ENCODE assay signal across 19 cellular contexts in the genomic region with DNA sequence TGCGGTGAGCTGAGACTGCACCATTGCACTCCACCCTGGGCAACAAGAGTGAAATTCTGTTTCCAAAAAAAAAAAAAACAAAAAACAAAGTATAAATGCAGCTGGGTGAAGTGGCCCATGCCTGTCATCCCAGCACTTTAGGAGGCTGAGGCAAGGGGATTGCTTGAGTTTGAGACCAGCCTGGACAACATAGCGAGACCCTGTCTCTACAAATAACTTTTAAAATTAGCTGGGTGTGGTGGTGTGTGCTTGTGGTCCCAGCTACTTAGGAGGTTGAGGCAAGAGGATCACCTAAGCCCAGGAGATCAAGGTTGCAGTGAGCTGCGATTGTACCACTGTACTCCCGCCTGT. TPM values are rescaled to one million over a fixed set of nuclear protein-coding genes. Genes with fewer than 3 reads are reported as not detected.
DNase-seq lines count a peak whose midpoint lies in the region; ATAC-seq, FAIRE-seq and TF ChIP-seq lines count a peak whose summit lies in the region.
"Had no signal": no experiment of that assay in that cellular context is flagged by ENCODE, and none has a peak within 500 bp of the region (broad histone marks: within the 10 kb centered on the region; RNA-seq: fewer than 3 reads in every experiment).

No MANE protein-coding gene starts in this region.

- TF ChIP-seq EP300 in HepG2 (IDR thresholded peaks at IDR 0.05; ENCODE audit: low read depth in 2 of 2, low read length in 2 of 2): no peak
- no peak for TF ChIP-seq EP300 in HepG2 (CRISPR knock-in tag; IDR thresholded peaks at IDR 0.05; ENCODE audit: borderline replicate concordance)

- TF ChIP-seq POLR2A in HepG2 (IDR thresholded peaks at IDR 0.05; ENCODE audit: insufficient read depth in 1 of 2, low read depth in 2 of 2, low read length in 2 of 2): no peak
- no peak for TF ChIP-seq POLR2A in right lobe of liver (IDR thresholded peaks at IDR 0.05)
- TF ChIP-seq POLR2A in gastrocnemius medialis (IDR thresholded peaks at IDR 0.05): no peak

- no peaks in the 10 kb centered on the region for H3K9me3 Mint-ChIP-seq in activated naive CD8-positive, alpha-beta T cell treated with anti-CD3 and anti-CD28 coated beads, Interleukin-2, amount 10 ng/mL, durations not matched to agents 7 days and 5 days
- H3K9me3 Mint-ChIP-seq: CD4-positive, alpha-beta memory T cell had no signal

- no peaks in the 10 kb centered on the region for H3K27me3 Mint-ChIP-seq in activated naive CD8-positive, alpha-beta T cell treated with anti-CD3 and anti-CD28 coated beads, Interleukin-2, amount 10 ng/mL, durations not matched to agents 7 days and 5 days
- H3K27me3 Mint-ChIP-seq: CD4-positive, alpha-beta memory T cell had no signal

- no peak overlapping the region for H2AFZ ChIP-seq in HepG2 (ENCODE audit: low read length)
- H2AFZ ChIP-seq: GM23248 had no signal

- H3K4me2 ChIP-seq in HepG2 (ENCODE audit: low read depth, low read length): peak overlapping the region; percentile 69

- BruUV-seq in HepG2 (replicated peaks; lab: Mats Ljungman, UMichigan): no TSS peak

- POLR2A ChIA-PET in HepG2 (lab: Yijun Ruan, JAX): interaction anchor here (0.6 to 5.8 kb wide), 8 partner anchors 11 to 119 kb away, joined by 3 to 41 read pairs (median 10); a partner anchor contains a TSS
- POLR2A ChIA-PET in activated naive CD8-positive, alpha-beta T cell treated with anti-CD3 and anti-CD28 coated beads, Interleukin-2, amount 10 ng/mL, durations not matched to agents 7 days and 5 days (lab: Charles Lee): interaction anchor here (1.5 kb wide), 2 partner anchors 94 to 119 kb away, joined by 3 to 5 read pairs; a partner anchor contains a TSS

- H3K4me3 Mint-ChIP-seq in activated naive CD8-positive, alpha-beta T cell treated with anti-CD3 and anti-CD28 coated beads, Interleukin-2, amount 10 ng/mL, durations not matched to agents 7 days and 5 days: no peak overlapping the region
- H3K4me3 Mint-ChIP-seq: CD4-positive, alpha-beta memory T cell had no signal

- CTCF ChIA-PET in HepG2 (lab: Yijun Ruan, JAX; ENCODE audit: low intra/inter-chr PET ratio, low total read pairs): no interaction called here

- H3K27ac ChIP-seq in HepG2 (ENCODE audit: extremely low read length, insufficient read depth, low read length) (peak overlapping the region; percentile 16), right lobe of liver (no peak overlapping the region), gastrocnemius medialis (peak overlapping the region in 3 of 4 donors; percentile 67 to 73 (median 69))
- H3K27ac ChIP-seq: GM23248 had no signal

- TF ChIP-seq RAD21 in HepG2 (CRISPR knock-in tag; IDR thresholded peaks at IDR 0.05): no peak

- H3K9ac ChIP-seq in HepG2 (ENCODE audit: insufficient read depth, low read depth, low read length): no peak overlapping the region
- H3K9ac ChIP-seq: GM23248 had no signal

- H3K27me3 ChIP-seq in HepG2 (ENCODE audit: control insufficient read depth in 1 of 2, insufficient read depth in 2 of 2, low read length in 2 of 2) (peaks cover 0 to 2% of the 10 kb centered on the region in 2 experiments; a peak in 1 of 5 replicates), right lobe of liver (no peaks in the 10 kb centered on the region), gastrocnemius medialis (no peaks in the 10 kb centered on the region)

- DNase-seq in HepG2 (ENCODE audit: low spot score): no peak
- no peak for DNase-seq in right lobe of liver
- DNase-seq in activated naive CD8-positive, alpha-beta T cell treated with anti-CD3 and anti-CD28 coated beads, Interleukin-2, amount 10 ng/mL, durations not matched to agents 7 days and 5 days: no peak
- no peak for DNase-seq in gastrocnemius medialis
- no peak for DNase-seq in NCI-H748 (lab: John Stamatoyannopoulos, UW; ENCODE audit: unreplicated experiment)
- DNase-seq in globus pallidus (ENCODE audit: low spot score): no peak
- DNase-seq: C1 segment of cervical spinal cord; Calu3; CD4-positive, alpha-beta memory T cell; COR-L47; DMS53; DMS79 treated with DMSO at 0.1 percent for 48 hours; GF-D8; GM23248; H7; HCEC 1CT had no signal

- in situ Hi-C loops in HepG2 (cut with HindIII; ENCODE audit: extremely low pct_ligation_motif_present, low pct_unique_long_range_greater_than_20kb): no loop called here
- in situ Hi-C loops in gastrocnemius medialis (cut with MboI; ENCODE audit: low sequenced_read_pairs in 4 of 4): loop anchor here in 2 of 4 donors (25.0 kb wide), 2 partner anchors 139 to 839 kb away; a partner anchor contains a TSS

- H4K20me1 ChIP-seq in HepG2 (ENCODE audit: insufficient read depth, low read length): no peaks in the 10 kb centered on the region

- ATAC-seq in HepG2 (peak; percentile 5; the same call in 1 of the 3 replicates), right lobe of liver (no peak), gastrocnemius medialis (no peak)
- ATAC-seq in activated naive CD8-positive, alpha-beta T cell treated with anti-CD3 and anti-CD28 coated beads, Interleukin-2, amount 10 ng/mL, durations not matched to agents 7 days and 5 days (ENCODE audit: low read depth): no peak

- H3K36me3 ChIP-seq in HepG2 (replicated peaks in 1 of 2; ENCODE audit: control insufficient read depth in 1 of 2, insufficient read depth in 2 of 2, low read length in 2 of 2): no peaks in the 10 kb centered on the region
- no peaks in the 10 kb centered on the region for H3K36me3 ChIP-seq in right lobe of liver
- no peaks in the 10 kb centered on the region for H3K36me3 ChIP-seq in gastrocnemius medialis

- H3K36me3 Mint-ChIP-seq in activated naive CD8-positive, alpha-beta T cell treated with anti-CD3 and anti-CD28 coated beads, Interleukin-2, amount 10 ng/mL, durations not matched to agents 7 days and 5 days: peaks cover 2% of the 10 kb centered on the region
- H3K36me3 Mint-ChIP-seq: CD4-positive, alpha-beta memory T cell had no signal

- no peaks in the 10 kb centered on the region for H3K79me2 ChIP-seq in HepG2 (ENCODE audit: insufficient read depth, low read length)

- intact Hi-C loops in HepG2 (cut with micrococcal nuclease; ENCODE audit: unreplicated experiment) (no loop called here), right lobe of liver (cut with DNase I) (no loop called here), gastrocnemius medialis (cut with DNase I; ENCODE audit: low total_unique reads) (no loop called here)

- WGBS in HepG2 (ENCODE audit: low lambda C conversion rate): 22% methylated on average over 4 of the region's 4 CpGs
- WGBS in right lobe of liver (ENCODE audit: insufficient coverage, low coverage, low lambda C conversion rate, missing lambda C conversion rate): 74% methylated on average over 3 of the region's 4 CpGs

- FAIRE-seq in HepG2 (lab: Jason Lieb, UNC): no peak
- FAIRE-seq: GM12891, GM18507, H1 had no signal

- peaks cover 51% of the 10 kb centered on the region for H3K4me1 ChIP-seq in HepG2 (ENCODE audit: insufficient read depth, low read length)
- no peaks in the 10 kb centered on the region for H3K4me1 ChIP-seq in right lobe of liver
- H3K4me1 ChIP-seq in gastrocnemius medialis: peaks cover 5 to 12% of the 10 kb centered on the region in 2 donors

- peak overlapping the region in 2 of 3 experiments; percentile 19 to 43; a peak in 2 of 6 replicates for H3K4me3 ChIP-seq in HepG2 (replicated peaks in 1 of 3; ENCODE audit: insufficient read depth in 1 of 3, low read depth in 2 of 3, low read length in 3 of 3)
- no peak overlapping the region for H3K4me3 ChIP-seq in right lobe of liver
- H3K4me3 ChIP-seq in gastrocnemius medialis: no peak overlapping the region
- H3K4me3 ChIP-seq: GM23248 had no signal

- peaks cover 17% of the 10 kb centered on the region for H3K4me1 Mint-ChIP-seq in activated naive CD8-positive, alpha-beta T cell treated with anti-CD3 and anti-CD28 coated beads, Interleukin-2, amount 10 ng/mL, durations not matched to agents 7 days and 5 days
- H3K4me1 Mint-ChIP-seq: CD4-positive, alpha-beta memory T cell had no signal

- TF ChIP-seq CTCF in HepG2 (CRISPR knock-in tag; IDR thresholded peaks at IDR 0.05) (no peak), right lobe of liver (IDR thresholded peaks at IDR 0.05) (no peak), gastrocnemius medialis (IDR thresholded peaks at IDR 0.05 in 4 of 5, conservative IDR thresholded peaks at IDR 0.05 in 1 of 5) (no peak)

- peak overlapping the region; percentile 48 for H3K27ac Mint-ChIP-seq in activated naive CD8-positive, alpha-beta T cell treated with anti-CD3 and anti-CD28 coated beads, Interleukin-2, amount 10 ng/mL, durations not matched to agents 7 days and 5 days
- H3K27ac Mint-ChIP-seq: CD4-positive, alpha-beta memory T cell had no signal

- no peaks in the 10 kb centered on the region for H3K9me3 ChIP-seq in HepG2 (ENCODE audit: low read length)
- H3K9me3 ChIP-seq in right lobe of liver: no peaks in the 10 kb centered on the region
- H3K9me3 ChIP-seq in gastrocnemius medialis: no peaks in the 10 kb centered on the region

RNA-seq across cellular contexts. Expression of a gene that starts 10.1 kb away (rescaled TPM):
- total RNA-seq in HepG2 (2016; rRNA removed; fragmentation: Illumina TruSeq; extraction: Trizol): 29.2 and 31.3 TPM in 2 replicates
- total RNA-seq in HepG2 (2016; cell fraction: cytosol; rRNA removed; fragmentation: Illumina TruSeq; extraction: Trizol; ENCODE audit: low read depth): 10.9 and 11.8 TPM in 2 replicates
- total RNA-seq in HepG2 (2016; cell fraction: insoluble cytoplasmic fraction; rRNA removed; fragmentation: Illumina TruSeq; extraction: Trizol): 28.3 and 29.6 TPM in 2 replicates
- 18.1 and 22.6 TPM in 2 replicates for total RNA-seq in HepG2 (2016; cell fraction: membrane; rRNA removed; fragmentation: Illumina TruSeq; extraction: Trizol)
- total RNA-seq in HepG2 (2016; cell fraction: nucleus; rRNA removed; fragmentation: Illumina TruSeq; extraction: Trizol): 23.9 and 30.7 TPM in 2 replicates
- polyA plus RNA-seq in HepG2 (2011; rRNA removed): 34.6 and 37.0 TPM in 2 replicates
- 23.2 and 23.7 TPM in 2 replicates for polyA plus RNA-seq in HepG2 (2011; cell fraction: cytosol; rRNA removed)
- 109 and 115 TPM in 2 replicates for polyA plus RNA-seq in HepG2 (2011; cell fraction: nucleus; rRNA removed)
- polyA plus RNA-seq in HepG2 (2012): 36.9 and 43.1 TPM in 2 replicates
- polyA plus RNA-seq in HepG2 (2016; cell fraction: cytosol; fragmentation: Illumina TruSeq; extraction: Trizol; ENCODE audit: low read depth): 14.1 and 15.4 TPM in 2 replicates
- polyA plus RNA-seq in HepG2 (2016; cell fraction: insoluble cytoplasmic fraction; fragmentation: Illumina TruSeq; extraction: Trizol; ENCODE audit: low read depth): 43.9 and 44.6 TPM in 2 replicates
- polyA plus RNA-seq in HepG2 (2016; cell fraction: membrane; fragmentation: Illumina TruSeq; extraction: Trizol; ENCODE audit: low read depth): 22.4 and 26.1 TPM in 2 replicates
- 94.3 and 107 TPM in 2 replicates for polyA plus RNA-seq in HepG2 (2016; cell fraction: nucleus; fragmentation: Illumina TruSeq; extraction: Trizol; ENCODE audit: insufficient read depth, low read depth)
- 23.8 and 35.4 TPM in 2 replicates for polyA minus RNA-seq in HepG2 (2011; rRNA and poly(A)+ RNA removed; ENCODE audit: low replicate concordance)
- 7.3 and 10.4 TPM in 2 replicates for polyA minus RNA-seq in HepG2 (2011; cell fraction: cytosol; rRNA and poly(A)+ RNA removed)
- polyA minus RNA-seq in HepG2 (2011; cell fraction: nucleus; rRNA and poly(A)+ RNA removed): 17.5 and 20.7 TPM in 2 replicates
- 10 to 100 TPM; 18.8 to 52.8 (median 23.6) TPM for total RNA-seq in right lobe of liver
- total RNA-seq in activated naive CD8-positive, alpha-beta T cell treated with anti-CD3 and anti-CD28 coated beads, Interleukin-2, amount 10 ng/mL, durations not matched to agents 7 days and 5 days: 10 to 100 TPM; 82.8 to 84.8 TPM
- total RNA-seq in gastrocnemius medialis: 10 to 100 TPM; 14.9 to 24.3 (median 21.4) TPM

RNA-seq across cellular contexts. Expression of a gene that starts 12.8 kb away (rescaled TPM):
- total RNA-seq in HepG2 (2016; rRNA removed; fragmentation: Illumina TruSeq; extraction: Trizol): 1.7 and 3.0 TPM in 2 replicates
- total RNA-seq in HepG2 (2016; cell fraction: cytosol; rRNA removed; fragmentation: Illumina TruSeq; extraction: Trizol; ENCODE audit: low read depth): 3.7 and 5.0 TPM in 2 replicates
- 1.00 and 4.0 TPM in 2 replicates for total RNA-seq in HepG2 (2016; cell fraction: insoluble cytoplasmic fraction; rRNA removed; fragmentation: Illumina TruSeq; extraction: Trizol)
- 3.5 TPM in 2 replicates for total RNA-seq in HepG2 (2016; cell fraction: membrane; rRNA removed; fragmentation: Illumina TruSeq; extraction: Trizol)
- total RNA-seq in HepG2 (2016; cell fraction: nucleus; rRNA removed; fragmentation: Illumina TruSeq; extraction: Trizol): 3.8 and 7.5 TPM in 2 replicates
- polyA plus RNA-seq in HepG2 (2011; rRNA removed): 1.3 and 2.1 TPM in 2 replicates
- 0.55 and 0.67 TPM in 2 replicates for polyA plus RNA-seq in HepG2 (2011; cell fraction: cytosol; rRNA removed)
- polyA plus RNA-seq in HepG2 (2011; cell fraction: nucleus; rRNA removed): 9.0 and 9.4 TPM in 2 replicates
- 1.1 and 1.5 TPM in 2 replicates for polyA plus RNA-seq in HepG2 (2012)
- polyA plus RNA-seq in HepG2 (2016; cell fraction: cytosol; fragmentation: Illumina TruSeq; extraction: Trizol; ENCODE audit: low read depth): 2.1 and 2.2 TPM in 2 replicates
- polyA plus RNA-seq in HepG2 (2016; cell fraction: insoluble cytoplasmic fraction; fragmentation: Illumina TruSeq; extraction: Trizol; ENCODE audit: low read depth): 0.69 and 0.76 TPM in 2 replicates
- 1.4 and 1.9 TPM in 2 replicates for polyA plus RNA-seq in HepG2 (2016; cell fraction: membrane; fragmentation: Illumina TruSeq; extraction: Trizol; ENCODE audit: low read depth)
- 10.6 and 11.3 TPM in 2 replicates for polyA plus RNA-seq in HepG2 (2016; cell fraction: nucleus; fragmentation: Illumina TruSeq; extraction: Trizol; ENCODE audit: insufficient read depth, low read depth)
- 2.6 and 7.4 TPM in 2 replicates for polyA minus RNA-seq in HepG2 (2011; rRNA and poly(A)+ RNA removed; ENCODE audit: low replicate concordance)
- polyA minus RNA-seq in HepG2 (2011; cell fraction: cytosol; rRNA and poly(A)+ RNA removed): 0.26 and 0.69 TPM in 2 replicates
- polyA minus RNA-seq in HepG2 (2011; cell fraction: nucleus; rRNA and poly(A)+ RNA removed): 9.0 and 11.2 TPM in 2 replicates
- total RNA-seq in right lobe of liver: 1 to 10 TPM in 4 of 6 experiments, under 1 TPM in 2; 0.61 to 4.5 (median 2.6) TPM
- 1 to 10 TPM; 3.1 to 3.5 TPM for total RNA-seq in activated naive CD8-positive, alpha-beta T cell treated with anti-CD3 and anti-CD28 coated beads, Interleukin-2, amount 10 ng/mL, durations not matched to agents 7 days and 5 days
- total RNA-seq in gastrocnemius medialis: under 1 TPM in 2 of 4 donors, not detected in 2; 0.13 to 0.36 TPM
- polyA plus RNA-seq: CD4-positive, alpha-beta memory T cell had no signal

RNA-seq across cellular contexts. Expression of a gene that starts 38.2 kb away (rescaled TPM):
- total RNA-seq in HepG2 (2016; rRNA removed; fragmentation: Illumina TruSeq; extraction: Trizol) (58.8 and 69.7 TPM in 2 replicates), right lobe of liver (100 to 1,000 TPM in 3 of 6 experiments, 10 to 100 TPM in 3; 54.6 to 219 (median 86.9) TPM), gastrocnemius medialis (1 to 10 TPM; 1.5 to 6.8 (median 5.4) TPM)
- 12.1 and 14.2 TPM in 2 replicates for total RNA-seq in HepG2 (2016; cell fraction: cytosol; rRNA removed; fragmentation: Illumina TruSeq; extraction: Trizol; ENCODE audit: low read depth)
- total RNA-seq in HepG2 (2016; cell fraction: insoluble cytoplasmic fraction; rRNA removed; fragmentation: Illumina TruSeq; extraction: Trizol): 53.9 and 70.3 TPM in 2 replicates
- 26.6 and 27.7 TPM in 2 replicates for total RNA-seq in HepG2 (2016; cell fraction: membrane; rRNA removed; fragmentation: Illumina TruSeq; extraction: Trizol)
- 36.3 and 39.5 TPM in 2 replicates for total RNA-seq in HepG2 (2016; cell fraction: nucleus; rRNA removed; fragmentation: Illumina TruSeq; extraction: Trizol)
- polyA plus RNA-seq in HepG2 (2011; rRNA removed): 32.9 and 40.9 TPM in 2 replicates
- polyA plus RNA-seq in HepG2 (2011; cell fraction: cytosol; rRNA removed): 29.8 and 45.1 TPM in 2 replicates
- 63.4 and 68.4 TPM in 2 replicates for polyA plus RNA-seq in HepG2 (2011; cell fraction: nucleus; rRNA removed)
- polyA plus RNA-seq in HepG2 (2012): 14.8 and 17.8 TPM in 2 replicates
- 10.6 and 11.9 TPM in 2 replicates for polyA plus RNA-seq in HepG2 (2016; cell fraction: cytosol; fragmentation: Illumina TruSeq; extraction: Trizol; ENCODE audit: low read depth)
- 43.4 and 50.5 TPM in 2 replicates for polyA plus RNA-seq in HepG2 (2016; cell fraction: insoluble cytoplasmic fraction; fragmentation: Illumina TruSeq; extraction: Trizol; ENCODE audit: low read depth)
- polyA plus RNA-seq in HepG2 (2016; cell fraction: membrane; fragmentation: Illumina TruSeq; extraction: Trizol; ENCODE audit: low read depth): 18.0 and 19.2 TPM in 2 replicates
- polyA plus RNA-seq in HepG2 (2016; cell fraction: nucleus; fragmentation: Illumina TruSeq; extraction: Trizol; ENCODE audit: insufficient read depth, low read depth): 69.7 and 71.0 TPM in 2 replicates
- 11.6 and 56.6 TPM in 2 replicates for polyA minus RNA-seq in HepG2 (2011; rRNA and poly(A)+ RNA removed; ENCODE audit: low replicate concordance)
- 19.8 and 20.1 TPM in 2 replicates for polyA minus RNA-seq in HepG2 (2011; cell fraction: cytosol; rRNA and poly(A)+ RNA removed)
- polyA minus RNA-seq in HepG2 (2011; cell fraction: nucleus; rRNA and poly(A)+ RNA removed): 5.0 and 5.8 TPM in 2 replicates
- total RNA-seq in activated naive CD8-positive, alpha-beta T cell treated with anti-CD3 and anti-CD28 coated beads, Interleukin-2, amount 10 ng/mL, durations not matched to agents 7 days and 5 days: 10 to 100 TPM in 1 of 2 experiments, 1 to 10 TPM in 1; 8.5 to 10.9 TPM

RNA-seq across cellular contexts. Expression of a gene that starts 50.8 kb away (rescaled TPM):
- total RNA-seq in HepG2 (2016; rRNA removed; fragmentation: Illumina TruSeq; extraction: Trizol) (7.5 and 9.8 TPM in 2 replicates), right lobe of liver (1 to 10 TPM; 2.0 to 4.6 (median 3.5) TPM), gastrocnemius medialis (10 to 100 TPM in 2 of 4 donors, 1 to 10 TPM in 2; 6.6 to 16.0 (median 11.0) TPM)
- 1.9 and 3.1 TPM in 2 replicates for total RNA-seq in HepG2 (2016; cell fraction: cytosol; rRNA removed; fragmentation: Illumina TruSeq; extraction: Trizol; ENCODE audit: low read depth)
- total RNA-seq in HepG2 (2016; cell fraction: insoluble cytoplasmic fraction; rRNA removed; fragmentation: Illumina TruSeq; extraction: Trizol): 6.4 and 9.6 TPM in 2 replicates
- 4.6 and 4.9 TPM in 2 replicates for total RNA-seq in HepG2 (2016; cell fraction: membrane; rRNA removed; fragmentation: Illumina TruSeq; extraction: Trizol)
- total RNA-seq in HepG2 (2016; cell fraction: nucleus; rRNA removed; fragmentation: Illumina TruSeq; extraction: Trizol): 6.1 and 6.8 TPM in 2 replicates
- polyA plus RNA-seq in HepG2 (2011; rRNA removed): 3.8 and 4.0 TPM in 2 replicates
- 3.9 and 6.3 TPM in 2 replicates for polyA plus RNA-seq in HepG2 (2011; cell fraction: cytosol; rRNA removed)
- polyA plus RNA-seq in HepG2 (2011; cell fraction: nucleus; rRNA removed): 8.8 and 11.7 TPM in 2 replicates
- 3.5 and 5.1 TPM in 2 replicates for polyA plus RNA-seq in HepG2 (2012)
- polyA plus RNA-seq in HepG2 (2016; cell fraction: cytosol; fragmentation: Illumina TruSeq; extraction: Trizol; ENCODE audit: low read depth): 1.0 and 1.1 TPM in 2 replicates
- polyA plus RNA-seq in HepG2 (2016; cell fraction: insoluble cytoplasmic fraction; fragmentation: Illumina TruSeq; extraction: Trizol; ENCODE audit: low read depth): 7.3 and 8.1 TPM in 2 replicates
- 2.8 and 2.9 TPM in 2 replicates for polyA plus RNA-seq in HepG2 (2016; cell fraction: membrane; fragmentation: Illumina TruSeq; extraction: Trizol; ENCODE audit: low read depth)
- polyA plus RNA-seq in HepG2 (2016; cell fraction: nucleus; fragmentation: Illumina TruSeq; extraction: Trizol; ENCODE audit: insufficient read depth, low read depth): 8.4 and 9.3 TPM in 2 replicates
- polyA minus RNA-seq in HepG2 (2011; rRNA and poly(A)+ RNA removed; ENCODE audit: low replicate concordance): 17.4 and 23.8 TPM in 2 replicates
- 4.4 and 4.8 TPM in 2 replicates for polyA minus RNA-seq in HepG2 (2011; cell fraction: cytosol; rRNA and poly(A)+ RNA removed)
- polyA minus RNA-seq in HepG2 (2011; cell fraction: nucleus; rRNA and poly(A)+ RNA removed): 5.5 and 6.5 TPM in 2 replicates
- total RNA-seq in activated naive CD8-positive, alpha-beta T cell treated with anti-CD3 and anti-CD28 coated beads, Interleukin-2, amount 10 ng/mL, durations not matched to agents 7 days and 5 days: 10 to 100 TPM; 17.9 to 20.5 TPM

RNA-seq across cellular contexts. Expression of a gene that starts 51.0 kb away (rescaled TPM):
- total RNA-seq in HepG2 (2016; rRNA removed; fragmentation: Illumina TruSeq; extraction: Trizol): 7.8 and 10.9 TPM in 2 replicates
- total RNA-seq in HepG2 (2016; cell fraction: cytosol; rRNA removed; fragmentation: Illumina TruSeq; extraction: Trizol; ENCODE audit: low read depth): 1.7 and 2.4 TPM in 2 replicates
- 6.8 and 11.1 TPM in 2 replicates for total RNA-seq in HepG2 (2016; cell fraction: insoluble cytoplasmic fraction; rRNA removed; fragmentation: Illumina TruSeq; extraction: Trizol)
- total RNA-seq in HepG2 (2016; cell fraction: membrane; rRNA removed; fragmentation: Illumina TruSeq; extraction: Trizol): 5.0 and 5.3 TPM in 2 replicates
- 14.4 and 16.7 TPM in 2 replicates for total RNA-seq in HepG2 (2016; cell fraction: nucleus; rRNA removed; fragmentation: Illumina TruSeq; extraction: Trizol)
- polyA plus RNA-seq in HepG2 (2011; rRNA removed): 3.4 and 4.4 TPM in 2 replicates
- polyA plus RNA-seq in HepG2 (2011; cell fraction: cytosol; rRNA removed): 2.2 and 2.9 TPM in 2 replicates
- polyA plus RNA-seq in HepG2 (2011; cell fraction: nucleus; rRNA removed): 19.6 and 21.3 TPM in 2 replicates
- 5.6 and 5.8 TPM in 2 replicates for polyA plus RNA-seq in HepG2 (2012)
- polyA plus RNA-seq in HepG2 (2016; cell fraction: cytosol; fragmentation: Illumina TruSeq; extraction: Trizol; ENCODE audit: low read depth): 0.38 and 0.43 TPM in 2 replicates
- 3.7 and 4.7 TPM in 2 replicates for polyA plus RNA-seq in HepG2 (2016; cell fraction: insoluble cytoplasmic fraction; fragmentation: Illumina TruSeq; extraction: Trizol; ENCODE audit: low read depth)
- 0.90 and 0.94 TPM in 2 replicates for polyA plus RNA-seq in HepG2 (2016; cell fraction: membrane; fragmentation: Illumina TruSeq; extraction: Trizol; ENCODE audit: low read depth)
- polyA plus RNA-seq in HepG2 (2016; cell fraction: nucleus; fragmentation: Illumina TruSeq; extraction: Trizol; ENCODE audit: insufficient read depth, low read depth): 22.6 and 23.3 TPM in 2 replicates
- 29.7 and 32.7 TPM in 2 replicates for polyA minus RNA-seq in HepG2 (2011; rRNA and poly(A)+ RNA removed; ENCODE audit: low replicate concordance)
- 4.2 and 5.8 TPM in 2 replicates for polyA minus RNA-seq in HepG2 (2011; cell fraction: cytosol; rRNA and poly(A)+ RNA removed)
- 26.1 and 29.9 TPM in 2 replicates for polyA minus RNA-seq in HepG2 (2011; cell fraction: nucleus; rRNA and poly(A)+ RNA removed)
- 1 to 10 TPM; 4.2 to 5.0 (median 4.5) TPM for total RNA-seq in right lobe of liver
- 10 to 100 TPM; 37.3 to 38.7 TPM for total RNA-seq in activated naive CD8-positive, alpha-beta T cell treated with anti-CD3 and anti-CD28 coated beads, Interleukin-2, amount 10 ng/mL, durations not matched to agents 7 days and 5 days
- total RNA-seq in gastrocnemius medialis: 10 to 100 TPM; 11.7 to 33.2 (median 21.5) TPM

Comparison
In these comparisons a context has a peak if more than half of its experiments do, and no peak if none do; other contexts are left out.
1. H3K27ac ChIP-seq: peak in HepG2 (single experiment) and gastrocnemius medialis (3 of 4); none in right lobe of liver (0 of 3).
2. H3K4me3 ChIP-seq: peak in HepG2 (2 of 3); none in right lobe of liver (0 of 3) and gastrocnemius medialis (0 of 4).